Comparison of ENCODE assay signal across 9 cellular contexts in genomic region chr12:92827836-92828431, GRCh38.
DNase-seq lines count a peak whose midpoint lies in the region; ATAC-seq, FAIRE-seq and TF ChIP-seq lines count a peak whose summit lies in the region.
"Had no signal": no experiment of that assay in that cellular context is flagged by ENCODE, and none has a peak within 500 bp of the region (broad histone marks: within the 10 kb centered on the region; RNA-seq: fewer than 3 reads in every experiment).

No MANE protein-coding gene starts in this region.

- no peaks in the 10 kb centered on the region for H3K79me2 ChIP-seq in keratinocyte (ENCODE audit: control insufficient read depth, insufficient read depth, low read length)

- H3K9ac ChIP-seq in keratinocyte (ENCODE audit: control insufficient read depth, extremely low read depth, insufficient read depth, low read length) = no peak overlapping the region

- H3K9me3 ChIP-seq in keratinocyte (ENCODE audit: control insufficient read depth, low read depth, low read length) = no peaks in the 10 kb centered on the region
- H3K9me3 ChIP-seq in transverse colon = no peaks in the 10 kb centered on the region

- dilution Hi-C loops in keratinocyte (cut with MboI; ENCODE audit: extremely low pct_ligation_motif_present, low sequenced_read_pairs) = no loop called here

- H3K4me1 Mint-ChIP-seq in activated naive CD8-positive, alpha-beta T cell treated with anti-CD3 and anti-CD28 coated beads, Interleukin-2, amount 10 ng/mL, durations not matched to agents 7 days and 5 days = peaks cover 2% of the 10 kb centered on the region
- H3K4me1 Mint-ChIP-seq in activated T-helper 1 cell treated with anti-CD3 and anti-CD28 coated beads, Interleukin-12 subunit alpha, Interleukin-12 subunit beta, Interleukin-2, Interleukin-4 antibody, amounts not matched to agents 30 ng/mL and 10 ng/mL and 1 ng/mL, durations not matched to agents 14 hours and 24 hours and 36 hours (ENCODE audit: low read depth) = no peaks in the 10 kb centered on the region

- H3K36me3 ChIP-seq in keratinocyte (ENCODE audit: control insufficient read depth in 2 of 2, extremely low read depth in 1 of 2, insufficient read depth in 2 of 2, low read length in 2 of 2) (peaks cover 6 to 13% of the 10 kb centered on the region in 2 experiments), transverse colon (peaks cover 0 to 28% (median 2%) of the 10 kb centered on the region in 4 donors)

- TF ChIP-seq EP300 in transverse colon (IDR thresholded peaks at IDR 0.05; ENCODE audit: low read depth) = no peak

- H3K4me1 ChIP-seq in keratinocyte (ENCODE audit: control insufficient read depth, extremely low read depth, insufficient read depth, low read length) = no peaks in the 10 kb centered on the region
- H3K4me1 ChIP-seq in transverse colon = no peaks in the 10 kb centered on the region

- peak; percentile 32 for FAIRE-seq in keratinocyte (lab: Jason Lieb, UNC)

- no peak overlapping the region for H2AFZ ChIP-seq in keratinocyte (ENCODE audit: control insufficient read depth, low read length)

- H3K36me3 Mint-ChIP-seq in activated naive CD8-positive, alpha-beta T cell treated with anti-CD3 and anti-CD28 coated beads, Interleukin-2, amount 10 ng/mL, durations not matched to agents 7 days and 5 days = peaks cover 7% of the 10 kb centered on the region
- peaks cover 8% of the 10 kb centered on the region for H3K36me3 Mint-ChIP-seq in activated T-helper 1 cell treated with anti-CD3 and anti-CD28 coated beads, Interleukin-12 subunit alpha, Interleukin-12 subunit beta, Interleukin-2, Interleukin-4 antibody, amounts not matched to agents 30 ng/mL and 10 ng/mL and 1 ng/mL, durations not matched to agents 14 hours and 24 hours and 36 hours (ENCODE audit: low read depth)

- H3K27ac ChIP-seq in keratinocyte (ENCODE audit: control insufficient read depth, insufficient read depth, low read length) (no peak overlapping the region), transverse colon (no peak overlapping the region)

- TF ChIP-seq CTCF in AG09319 (IDR thresholded peaks at IDR 0.05; ENCODE audit: low read depth, low read length) = peak; percentile 84
- peak; percentile 71 for TF ChIP-seq CTCF in GM13977 (IDR thresholded peaks at IDR 0.05; ENCODE audit: extremely low read depth, insufficient read depth, missing control alignments)
- peak; percentile 51 to 68 (median 61) for TF ChIP-seq CTCF in keratinocyte (optimal IDR thresholded peaks at IDR 0.05 in 1 of 3, IDR thresholded peaks at IDR 0.05 in 1 of 3, conservative IDR thresholded peaks at IDR 0.05 in 1 of 3; ENCODE audit: extremely low read depth in 1 of 3, insufficient read depth in 2 of 3, low read length in 3 of 3)
- TF ChIP-seq CTCF in transverse colon (IDR thresholded peaks at IDR 0.05) = peak; percentile 43 to 59 (median 58)

- no peak overlapping the region for H3K4me2 ChIP-seq in keratinocyte (ENCODE audit: control insufficient read depth, extremely low read depth, insufficient read depth, low read depth, low read length)

- no peak overlapping the region for H3K27ac Mint-ChIP-seq in activated naive CD8-positive, alpha-beta T cell treated with anti-CD3 and anti-CD28 coated beads, Interleukin-2, amount 10 ng/mL, durations not matched to agents 7 days and 5 days
- H3K27ac Mint-ChIP-seq in activated T-helper 1 cell treated with anti-CD3 and anti-CD28 coated beads, Interleukin-12 subunit alpha, Interleukin-12 subunit beta, Interleukin-2, Interleukin-4 antibody, amounts not matched to agents 30 ng/mL and 10 ng/mL and 1 ng/mL, durations not matched to agents 14 hours and 24 hours and 36 hours = no peak overlapping the region
- H3K27ac Mint-ChIP-seq: IgD-negative memory B cell had no signal

- WGBS in transverse colon (ENCODE audit: low coverage in 1 of 2), 2 donors = 67 to 76% methylated on average over 4 of the region's 4 CpGs

- H3K27me3 ChIP-seq in keratinocyte (ENCODE audit: control insufficient read depth, extremely low read depth, insufficient read depth, low read length) (no peaks in the 10 kb centered on the region), transverse colon (no peaks in the 10 kb centered on the region)

- H3K9me1 ChIP-seq in keratinocyte (ENCODE audit: control insufficient read depth, extremely low read depth, insufficient read depth, low read length) = no peaks in the 10 kb centered on the region

- no peaks in the 10 kb centered on the region for H4K20me1 ChIP-seq in keratinocyte (ENCODE audit: control insufficient read depth, extremely low read depth, insufficient read depth, low read length)

- no peak for TF ChIP-seq POLR2A in transverse colon (IDR thresholded peaks at IDR 0.05)

- no peak overlapping the region for H3K4me3 Mint-ChIP-seq in activated naive CD8-positive, alpha-beta T cell treated with anti-CD3 and anti-CD28 coated beads, Interleukin-2, amount 10 ng/mL, durations not matched to agents 7 days and 5 days
- no peak overlapping the region for H3K4me3 Mint-ChIP-seq in activated T-helper 1 cell treated with anti-CD3 and anti-CD28 coated beads, Interleukin-12 subunit alpha, Interleukin-12 subunit beta, Interleukin-2, Interleukin-4 antibody, amounts not matched to agents 30 ng/mL and 10 ng/mL and 1 ng/mL, durations not matched to agents 14 hours and 24 hours and 36 hours
- H3K4me3 Mint-ChIP-seq: IgD-negative memory B cell had no signal

- no peak overlapping the region for H3K4me3 ChIP-seq in keratinocyte (ENCODE audit: control insufficient read depth in 2 of 3, extremely low read depth in 1 of 3, insufficient read depth in 2 of 3, low read depth in 1 of 3, low read length in 3 of 3)
- H3K4me3 ChIP-seq in transverse colon = no peak overlapping the region

- H3K27me3 Mint-ChIP-seq in activated naive CD8-positive, alpha-beta T cell treated with anti-CD3 and anti-CD28 coated beads, Interleukin-2, amount 10 ng/mL, durations not matched to agents 7 days and 5 days = no peaks in the 10 kb centered on the region
- H3K27me3 Mint-ChIP-seq in activated T-helper 1 cell treated with anti-CD3 and anti-CD28 coated beads, Interleukin-12 subunit alpha, Interleukin-12 subunit beta, Interleukin-2, Interleukin-4 antibody, amounts not matched to agents 30 ng/mL and 10 ng/mL and 1 ng/mL, durations not matched to agents 14 hours and 24 hours and 36 hours (ENCODE audit: insufficient read depth) = no peaks in the 10 kb centered on the region
- H3K27me3 Mint-ChIP-seq: IgD-negative memory B cell had no signal

- POLR2A ChIA-PET in activated naive CD8-positive, alpha-beta T cell treated with anti-CD3 and anti-CD28 coated beads, Interleukin-2, amount 10 ng/mL, durations not matched to agents 7 days and 5 days (lab: Charles Lee) = interaction anchor here (1.0 kb wide), 1 partner anchor 103 kb away, joined by 4 read pairs; no protein-coding TSS in a partner anchor

- H3K9me3 Mint-ChIP-seq in activated naive CD8-positive, alpha-beta T cell treated with anti-CD3 and anti-CD28 coated beads, Interleukin-2, amount 10 ng/mL, durations not matched to agents 7 days and 5 days = no peaks in the 10 kb centered on the region
- H3K9me3 Mint-ChIP-seq in activated T-helper 1 cell treated with anti-CD3 and anti-CD28 coated beads, Interleukin-12 subunit alpha, Interleukin-12 subunit beta, Interleukin-2, Interleukin-4 antibody, amounts not matched to agents 30 ng/mL and 10 ng/mL and 1 ng/mL, durations not matched to agents 14 hours and 24 hours and 36 hours = no peaks in the 10 kb centered on the region
- H3K9me3 Mint-ChIP-seq: IgD-negative memory B cell had no signal

- ATAC-seq in activated naive CD8-positive, alpha-beta T cell treated with anti-CD3 and anti-CD28 coated beads, Interleukin-2, amount 10 ng/mL, durations not matched to agents 7 days and 5 days (ENCODE audit: low read depth) = peak; percentile 54
- ATAC-seq in HG03521 (IDR thresholded peaks at IDR 0.05; ENCODE audit: unreplicated experiment) = no peak

- DNase-seq in AG09319 (ENCODE audit: extremely low read depth, low read depth) (peak; percentile 10), GM13977 (ENCODE audit: low spot score) (peak; percentile 49), NCI-H82 (lab: John Stamatoyannopoulos, UW) (peak; percentile 69), keratinocyte (ENCODE audit: low read depth, low spot score) (no peak), transverse colon (peak; percentile 39)
- no peak for DNase-seq in activated naive CD8-positive, alpha-beta T cell treated with anti-CD3 and anti-CD28 coated beads, Interleukin-2, amount 10 ng/mL, durations not matched to agents 7 days and 5 days
- no peak for DNase-seq in activated T-helper 1 cell treated with anti-CD3 and anti-CD28 coated beads, Interleukin-12 subunit alpha, Interleukin-12 subunit beta, Interleukin-2, Interleukin-4 antibody, amounts not matched to agents 30 ng/mL and 10 ng/mL and 1 ng/mL, durations not matched to agents 14 hours and 24 hours and 36 hours (ENCODE audit: low spot score)

- in situ Hi-C loops in GM13977 (cut with MboI; ENCODE audit: low pct_unique_long_range_greater_than_20kb, low sequenced_read_pairs, unreplicated experiment) = no loop called here
- in situ Hi-C loops in transverse colon (cut with MboI; ENCODE audit: low pct_ligation_motif_present in 1 of 4, low pct_unique_long_range_greater_than_20kb in 1 of 4, low sequenced_read_pairs in 3 of 4) = no loop called here

- intact Hi-C loops in transverse colon (cut with DNase I; ENCODE audit: low total_unique reads) = no loop called here
- intact Hi-C loops in activated T-helper 1 cell treated with anti-CD3 and anti-CD28 coated beads, Interleukin-12 subunit alpha, Interleukin-12 subunit beta, Interleukin-2, Interleukin-4 antibody, amounts not matched to agents 30 ng/mL and 10 ng/mL and 1 ng/mL, durations not matched to agents 14 hours and 24 hours and 36 hours (cut with micrococcal nuclease) = loop anchor here (2.0 to 5.0 kb wide), 3 partner anchors 99 to 589 kb away; partner anchors contain the start of gene EEA1

Comparison
In these comparisons a context has a peak if more than half of its experiments do, and no peak if none do; other contexts are left out.
1. DNase-seq: peak in AG09319 (single experiment), GM13977 (single experiment), NCI-H82 (single experiment) and transverse colon (single experiment); none in activated naive CD8-positive, alpha-beta T cell treated with anti-CD3 and anti-CD28 coated beads, Interleukin-2, amount 10 ng/mL, durations not matched to agents 7 days and 5 days (single experiment), keratinocyte (single experiment) and activated T-helper 1 cell treated with anti-CD3 and anti-CD28 coated beads, Interleukin-12 subunit alpha, Interleukin-12 subunit beta, Interleukin-2, Interleukin-4 antibody, amounts not matched to agents 30 ng/mL and 10 ng/mL and 1 ng/mL, durations not matched to agents 14 hours and 24 hours and 36 hours (single experiment).
2. Peak in every context shown above with its lines, with median percentiles within 50 percentile points of each other: CTCF ChIP-seq.